ENCODE assay signal across 17 cellular contexts in genomic region chr13:26202365-26202972, GRCh38. TPM values are rescaled to one million over a fixed set of nuclear protein-coding genes. Genes with fewer than 3 reads are reported as not detected.
DNase-seq lines count a peak whose midpoint lies in the region; ATAC-seq, FAIRE-seq and TF ChIP-seq lines count a peak whose summit lies in the region.
"Had no signal": no experiment of that assay in that cellular context is flagged by ENCODE, and none has a peak within 500 bp of the region (broad histone marks: within the 10 kb centered on the region; RNA-seq: fewer than 3 reads in every experiment).

No MANE protein-coding gene starts in this region.

- no peak overlapping the region for H3K4me3 Mint-ChIP-seq in chondrocyte (ENCODE audit: unreplicated experiment)
- H3K4me3 Mint-ChIP-seq: activated T-helper 17 cell treated with anti-CD3 and anti-CD28 coated beads, Interleukin-2, amount 50 U/mL, for 72 hours; CD4-positive, CD25-positive, alpha-beta regulatory T cell; IgD-negative memory B cell; T-helper 1 cell treated with Interleukin-12 subunit alpha and Interleukin-12 subunit beta and Interleukin-4 antibody, amounts not matched to agents 30 μg/mL and 1 μg/mL, for 36 hours had no signal

- H3K4me1 ChIP-seq in pancreas, result peaks cover 0 to 6% (median 2%) of the 10 kb centered on the region in 3 donors
- no peaks in the 10 kb centered on the region for H3K4me1 ChIP-seq in Karpas-422 (ENCODE audit: low read length)
- H3K4me1 ChIP-seq: thyroid gland had no signal

- no peaks in the 10 kb centered on the region for H3K27me3 ChIP-seq in pancreas
- H3K27me3 ChIP-seq in Karpas-422 (ENCODE audit: low read length), result no peaks in the 10 kb centered on the region
- H3K27me3 ChIP-seq: thyroid gland had no signal

- H3K9me3 Mint-ChIP-seq in chondrocyte (ENCODE audit: low read depth), result no peaks in the 10 kb centered on the region
- H3K9me3 Mint-ChIP-seq: T-helper 1 cell treated with Interleukin-12 subunit alpha and Interleukin-12 subunit beta and Interleukin-4 antibody, amounts not matched to agents 30 μg/mL and 1 μg/mL, for 36 hours had no signal

- H4K20me1 ChIP-seq in Karpas-422 (ENCODE audit: insufficient read depth, low read depth, low read length), result no peaks in the 10 kb centered on the region

- ATAC-seq in pancreas (peak; percentile 61 to 70 (median 66)), HG02970 (IDR thresholded peaks at IDR 0.05; ENCODE audit: low FRiP score, unreplicated experiment) (no peak)
- ATAC-seq: activated T-helper 17 cell treated with anti-CD3 and anti-CD28 coated beads, Interleukin-2, amount 50 U/mL, for 72 hours; esophagus mucosa had no signal

- peaks cover 16% of the 10 kb centered on the region for H3K4me1 Mint-ChIP-seq in chondrocyte (ENCODE audit: low read depth)
- H3K4me1 Mint-ChIP-seq: IgD-negative memory B cell had no signal

- no peaks in the 10 kb centered on the region for H3K9me2 ChIP-seq in Karpas-422 (replicated peaks; ENCODE audit: insufficient read depth, low read length)

- FAIRE-seq in pancreas (lab: Jason Lieb, UNC), result no peak
- FAIRE-seq: small intestine had no signal

- H3K36me3 ChIP-seq in pancreas (no peaks in the 10 kb centered on the region), Karpas-422 (ENCODE audit: insufficient read depth, low read length) (no peaks in the 10 kb centered on the region)
- H3K36me3 ChIP-seq: thyroid gland had no signal

- H3K27me3 Mint-ChIP-seq in chondrocyte (ENCODE audit: low read depth), result no peaks in the 10 kb centered on the region
- H3K27me3 Mint-ChIP-seq: activated T-helper 17 cell treated with anti-CD3 and anti-CD28 coated beads, Interleukin-2, amount 50 U/mL, for 72 hours; CD4-positive, CD25-positive, alpha-beta regulatory T cell; IgD-negative memory B cell had no signal

- no peak overlapping the region for H3K4me3 ChIP-seq in pancreas
- H3K4me3 ChIP-seq in Karpas-422 (ENCODE audit: low read length), result no peak overlapping the region
- H3K4me3 ChIP-seq: thyroid gland had no signal

- no peak overlapping the region for H3K9ac ChIP-seq in Karpas-422 (ENCODE audit: low read length)

- no peak overlapping the region for H2AFZ ChIP-seq in Karpas-422 (ENCODE audit: low read length)

- peak overlapping the region; percentile 70 for H3K27ac Mint-ChIP-seq in chondrocyte (ENCODE audit: unreplicated experiment)
- H3K27ac Mint-ChIP-seq: activated T-helper 17 cell treated with anti-CD3 and anti-CD28 coated beads, Interleukin-2, amount 50 U/mL, for 72 hours; IgD-negative memory B cell; T-helper 1 cell treated with Interleukin-12 subunit alpha and Interleukin-12 subunit beta and Interleukin-4 antibody, amounts not matched to agents 30 μg/mL and 1 μg/mL, for 36 hours had no signal

- H3K79me2 ChIP-seq in Karpas-422 (ENCODE audit: low read length), result no peaks in the 10 kb centered on the region

- no peak for TF ChIP-seq CTCF in chondrocyte (IDR thresholded peaks at IDR 0.05)
- TF ChIP-seq CTCF in pancreas (IDR thresholded peaks at IDR 0.05), result no peak

- DNase-seq in EH (ENCODE audit: low read depth) (peak; percentile 63), NCI-H226 (peak; percentile 9), chondrocyte (ENCODE audit: low spot score) (no peak), pancreas (no peak), Karpas-422 (no peak), epidermal melanocyte (ENCODE audit: insufficient read length, low spot score) (no peak)
- DNase-seq: activated CD4-positive, CD25-positive, alpha-beta regulatory T cell; amygdala; CD4-positive, CD25-positive, alpha-beta regulatory T cell; hypothalamus; small intestine; thyroid gland had no signal

- peaks cover 4% of the 10 kb centered on the region for H3K36me3 Mint-ChIP-seq in chondrocyte (ENCODE audit: low read depth)

- H3K9me3 ChIP-seq in pancreas (no peaks in the 10 kb centered on the region), Karpas-422 (ENCODE audit: low read length) (no peaks in the 10 kb centered on the region)
- H3K9me3 ChIP-seq: thyroid gland had no signal

- H3K4me2 ChIP-seq in Karpas-422 (ENCODE audit: low read depth, low read length, poor library complexity, severe bottlenecking), result no peak overlapping the region

- H3K27ac ChIP-seq in pancreas (no peak overlapping the region), Karpas-422 (ENCODE audit: low read length) (no peak overlapping the region)

- intact Hi-C loops in pancreas (cut with DNase I), result no loop called here

RNA-seq across cellular contexts. Expression of gene RNF6, which starts 19.6 kb away (rescaled TPM):
- total RNA-seq in chondrocyte (37.2 to 41.4 TPM (median 38.7 TPM) in 3 replicates), pancreas (10 to 100 TPM in 4 of 6 donors, 1 to 10 TPM in 2; 8.6 to 17.2 (median 11.7) TPM)
- polyA plus RNA-seq in pancreas, result 10 to 100 TPM in 1 of 2 donors, 1 to 10 TPM in 1; 5.9 to 14.5 TPM
- total RNA-seq in Karpas-422 (2014; rRNA removed; shearing (Covaris generic); ENCODE audit: low replicate concordance), result 36.9 and 48.1 TPM in 2 replicates

RNA-seq across cellular contexts. Expression of gene CDK8, which starts 51.5 kb away (rescaled TPM):
- 13.0 to 18.2 TPM (median 15.8 TPM) in 3 replicates for total RNA-seq in chondrocyte
- total RNA-seq in pancreas, result 10 to 100 TPM in 3 of 6 donors, 1 to 10 TPM in 3; 7.3 to 12.5 (median 9.9) TPM
- polyA plus RNA-seq in pancreas, result 10 to 100 TPM in 1 of 2 donors, 1 to 10 TPM in 1; 9.2 to 11.4 TPM
- 8.5 and 12.8 TPM in 2 replicates for total RNA-seq in Karpas-422 (2014; rRNA removed; shearing (Covaris generic); ENCODE audit: low replicate concordance)

Comparison
In these comparisons a context has a peak if more than half of its experiments do, and no peak if none do; other contexts are left out.
1. DNase-seq: peak in EH (single experiment) and NCI-H226 (single experiment); none in chondrocyte (single experiment), pancreas (0 of 6), Karpas-422 (single experiment) and epidermal melanocyte (single experiment).